Comparison of ENCODE assay signal across 10 cellular contexts in the genomic region with DNA sequence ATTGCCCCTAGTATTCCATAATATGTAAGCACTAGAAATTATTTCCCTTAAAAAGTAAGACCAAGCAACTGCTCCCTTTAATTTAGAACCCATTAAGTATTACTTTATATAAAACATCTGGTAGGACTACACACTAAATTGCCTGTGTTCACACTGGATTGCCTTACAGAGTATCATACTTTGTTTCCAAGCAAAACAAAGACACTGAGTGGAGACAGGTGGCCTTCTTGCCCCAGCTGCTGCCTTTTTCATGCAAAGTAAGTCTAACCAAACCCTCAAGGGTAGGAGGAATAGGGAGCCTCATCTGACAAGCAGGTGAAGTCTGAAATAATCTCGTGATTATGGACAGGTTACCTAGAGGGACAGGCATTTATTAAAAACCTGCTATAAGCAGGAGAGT.
DNase-seq lines count a peak whose midpoint lies in the region; ATAC-seq and TF ChIP-seq lines count a peak whose summit lies in the region.
"Had no signal": no experiment of that assay in that cellular context is flagged by ENCODE, and none has a peak within 500 bp of the region (broad histone marks: within the 10 kb centered on the region; RNA-seq: fewer than 3 reads in every experiment).

No MANE protein-coding gene starts in this region.

- POLR2A ChIA-PET in HEK293T (lab: Yijun Ruan, JAX), result no interaction called here

- no peak overlapping the region for H3K4me3 Mint-ChIP-seq in immature natural killer cell

- peaks cover 0 to 3% (median 0%) of the 10 kb centered on the region in 6 donors for H3K9me3 Mint-ChIP-seq in immature natural killer cell

- CTCF ChIA-PET in HEK293T (lab: Yijun Ruan, JAX), result no interaction called here

- ATAC-seq in GM21381 (IDR thresholded peaks at IDR 0.05; ENCODE audit: unreplicated experiment) (peak; percentile 81), HG03139 (IDR thresholded peaks at IDR 0.05; ENCODE audit: unreplicated experiment) (peak; percentile 88)

- no peaks in the 10 kb centered on the region for H3K36me3 Mint-ChIP-seq in immature natural killer cell

- H3K27me3 Mint-ChIP-seq in immature natural killer cell (ENCODE audit: low read depth in 3 of 3), result peaks cover 1 to 4% (median 3%) of the 10 kb centered on the region in 3 donors

- no peak overlapping the region for H3K27ac Mint-ChIP-seq in immature natural killer cell

- peak; percentile 70 for DNase-seq in DMS 273 treated with DMSO at 0.1 percent for 48 hours (lab: John Stamatoyannopoulos, UW)
- DNase-seq in NCI-H345 (lab: John Stamatoyannopoulos, UW), result peak; percentile 84
- DNase-seq in inferior parietal cortex (ENCODE audit: extremely low spot score), result no peak
- DNase-seq in immature natural killer cell, result no peak
- no peak for DNase-seq in HEK293T (ENCODE audit: extremely low spot score)
- no peak for DNase-seq in AG08395 (ENCODE audit: low spot score)
- DNase-seq: activated CD4-positive, CD25-positive, alpha-beta regulatory T cell; MG63 had no signal

- H3K4me1 Mint-ChIP-seq in immature natural killer cell, result no peaks in the 10 kb centered on the region

TF ChIP-seq in HEK293T, 16 proteins besides CTCF, POLR2A, EP300 and RAD21:
- TF ChIP-seq LEF1 (IDR thresholded peaks at IDR 0.05; ENCODE audit: borderline replicate concordance) (no peak), SP1 (IDR thresholded peaks at IDR 0.05) (no peak), FOXA1 (IDR thresholded peaks at IDR 0.05) (no peak), CTBP1 (IDR thresholded peaks at IDR 0.05; ENCODE audit: borderline replicate concordance) (no peak), L3MBTL2 (conservative IDR thresholded peaks at IDR 0.05) (no peak), HDGF (IDR thresholded peaks at IDR 0.05; ENCODE audit: borderline replicate concordance) (no peak), ARNT (IDR thresholded peaks at IDR 0.05) (no peak), ZNF384 (IDR thresholded peaks at IDR 0.05) (no peak), SUZ12 (IDR thresholded peaks at IDR 0.05) (no peak), TARDBP (IDR thresholded peaks at IDR 0.05) (no peak), NFRKB (IDR thresholded peaks at IDR 0.05) (no peak), ELF4 (IDR thresholded peaks at IDR 0.05) (no peak), BHLHE40 (IDR thresholded peaks at IDR 0.05; ENCODE audit: borderline replicate concordance) (no peak), FOXM1 (IDR thresholded peaks at IDR 0.05; ENCODE audit: borderline replicate concordance) (no peak), FOXK2 (IDR thresholded peaks at IDR 0.05) (no peak)
- TF ChIP-seq, protein P1, sequence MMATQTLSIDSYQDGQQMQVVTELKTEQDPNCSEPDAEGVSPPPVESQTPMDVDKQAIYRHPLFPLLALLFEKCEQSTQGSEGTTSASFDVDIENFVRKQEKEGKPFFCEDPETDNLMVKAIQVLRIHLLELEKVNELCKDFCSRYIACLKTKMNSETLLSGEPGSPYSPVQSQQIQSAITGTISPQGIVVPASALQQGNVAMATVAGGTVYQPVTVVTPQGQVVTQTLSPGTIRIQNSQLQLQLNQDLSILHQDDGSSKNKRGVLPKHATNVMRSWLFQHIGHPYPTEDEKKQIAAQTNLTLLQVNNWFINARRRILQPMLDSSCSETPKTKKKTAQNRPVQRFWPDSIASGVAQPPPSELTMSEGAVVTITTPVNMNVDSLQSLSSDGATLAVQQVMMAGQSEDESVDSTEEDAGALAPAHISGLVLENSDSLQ (IDR thresholded peaks at IDR 0.05), result no peak

Comparison
In these comparisons a context has a peak if more than half of its experiments do, and no peak if none do; other contexts are left out.
1. DNase-seq: peak in DMS 273 treated with DMSO at 0.1 percent for 48 hours (single experiment) and NCI-H345 (single experiment); none in inferior parietal cortex (single experiment), immature natural killer cell (0 of 3), HEK293T (single experiment) and AG08395 (single experiment).